In genomic region chr18:72847771-72848170, GRCh38 we compare ENCODE assay signal across 1 cellular context.
TF ChIP-seq lines count a peak whose summit lies in the region.

No MANE protein-coding gene starts in this region.

TF ChIP-seq in H1, 55 proteins besides CTCF, POLR2A, EP300 and RAD21:
- TF ChIP-seq TEAD4 (IDR thresholded peaks at IDR 0.05; ENCODE audit: low read depth, low read length) (peak; percentile 74; the same call in 1 of the 2 replicates), BACH1 (IDR thresholded peaks at IDR 0.05; ENCODE audit: low read length) (no peak)
